ENCODE assay signal across 24 cellular contexts in genomic region chr15:34284937-34285336, GRCh38. TPM values are rescaled to one million over a fixed set of nuclear protein-coding genes. Genes with fewer than 3 reads are reported as not detected.
DNase-seq lines count a peak whose midpoint lies in the region; ATAC-seq lines count a peak whose summit lies in the region.
"Had no signal": no experiment of that assay in that cellular context is flagged by ENCODE, and none has a peak within 500 bp of the region (broad histone marks: within the 10 kb centered on the region; RNA-seq: fewer than 3 reads in every experiment).

No MANE protein-coding gene starts in this region.

- H3K9me3 ChIP-seq in CD4-positive, CD25-positive, alpha-beta regulatory T cell (ENCODE audit: control insufficient read depth in 2 of 2, low read length in 2 of 2) = no peaks in the 10 kb centered on the region
- no peaks in the 10 kb centered on the region for H3K9me3 ChIP-seq in CD4-positive, alpha-beta memory T cell (ENCODE audit: control insufficient read depth in 1 of 2, low read length in 2 of 2)
- H3K9me3 ChIP-seq: SJSA1, stomach, upper lobe of left lung had no signal

- H3K4me1 Mint-ChIP-seq in CD4-positive, CD25-positive, alpha-beta regulatory T cell = peaks cover 28 to 66% (median 39%) of the 10 kb centered on the region in 4 donors
- H3K4me1 Mint-ChIP-seq in CD4-positive, alpha-beta memory T cell = peaks cover 11 to 23% (median 15%) of the 10 kb centered on the region in 4 donors
- H3K4me1 Mint-ChIP-seq in activated T-helper 17 cell treated with anti-CD3 and anti-CD28 coated beads, Interleukin-2, amount 50 U/mL, for 72 hours = peaks cover 6% of the 10 kb centered on the region
- peaks cover 23 to 54% (median 31%) of the 10 kb centered on the region in 4 donors for H3K4me1 Mint-ChIP-seq in naive thymus-derived CD8-positive, alpha-beta T cell
- H3K4me1 Mint-ChIP-seq: brain, endodermal cell, nephron progenitor cell had no signal

- H3K9me3 Mint-ChIP-seq in CD4-positive, CD25-positive, alpha-beta regulatory T cell = peaks cover 0 to 6% (median 0%) of the 10 kb centered on the region in 7 donors
- H3K9me3 Mint-ChIP-seq in CD4-positive, alpha-beta memory T cell = peaks cover 0 to 7% (median under 1%) of the 10 kb centered on the region in 8 donors
- H3K9me3 Mint-ChIP-seq in activated T-helper 17 cell treated with anti-CD3 and anti-CD28 coated beads, Interleukin-2, amount 50 U/mL, for 72 hours = peaks cover 6% of the 10 kb centered on the region
- H3K9me3 Mint-ChIP-seq in naive thymus-derived CD8-positive, alpha-beta T cell = peaks cover 0 to 11% (median 0%) of the 10 kb centered on the region in 9 donors

- H3K4me1 ChIP-seq in CD4-positive, CD25-positive, alpha-beta regulatory T cell (ENCODE audit: control insufficient read depth, insufficient read depth, low read length, poor library complexity, severe bottlenecking) = no peaks in the 10 kb centered on the region
- H3K4me1 ChIP-seq in CD4-positive, alpha-beta memory T cell (ENCODE audit: insufficient read depth, low read length) = peaks cover 6% of the 10 kb centered on the region
- H3K4me1 ChIP-seq: SJSA1, upper lobe of left lung had no signal

- CTCF ChIA-PET in CD4-positive, alpha-beta memory T cell (lab: Charles Lee; ENCODE audit: partially characterized antibody) = no interaction called here

- H3K4me3 ChIP-seq in CD4-positive, CD25-positive, alpha-beta regulatory T cell (ENCODE audit: low read depth, low read length) = peak overlapping the region; percentile 46
- no peak overlapping the region for H3K4me3 ChIP-seq in CD4-positive, alpha-beta memory T cell (ENCODE audit: low read length in 2 of 2)
- H3K4me3 ChIP-seq: SJSA1, stomach, upper lobe of left lung had no signal

- intact Hi-C loops in CD4-positive, alpha-beta memory T cell (cut with micrococcal nuclease) = no loop called here

- peak in 1 of 3 donors; percentile 23 for DNase-seq in CD4-positive, CD25-positive, alpha-beta regulatory T cell
- no peak for DNase-seq in CD4-positive, alpha-beta memory T cell
- DNase-seq in naive thymus-derived CD8-positive, alpha-beta T cell = no peak
- no peak for DNase-seq in C1 segment of cervical spinal cord (lab: John Stamatoyannopoulos, UW)
- DNase-seq: activated CD4-positive, CD25-positive, alpha-beta regulatory T cell; activated CD8-positive, alpha-beta memory T cell treated with anti-CD3 and anti-CD28 coated beads, Interleukin-2, amount 50 U/mL, for 4 hours; Calu3; endodermal cell; left colon; nephron progenitor cell; stimulated activated CD4-positive, alpha-beta T cell treated with anti-CD3 and anti-CD28 coated beads, Interleukin-1b, Interleukin-23, amount 100 ng/mL, for 48 hours; stomach; upper lobe of left lung had no signal

- POLR2A ChIA-PET in CD4-positive, alpha-beta memory T cell (lab: Charles Lee; ENCODE audit: partially characterized antibody) = interaction anchor here (0.8 kb wide), 1 partner anchor 10 kb away, joined by 3 read pairs; no protein-coding TSS in a partner anchor
- POLR2A ChIA-PET in naive thymus-derived CD8-positive, alpha-beta T cell (lab: Charles Lee) = no interaction called here

- H3K27me3 Mint-ChIP-seq in CD4-positive, CD25-positive, alpha-beta regulatory T cell = no peaks in the 10 kb centered on the region
- no peaks in the 10 kb centered on the region for H3K27me3 Mint-ChIP-seq in CD4-positive, alpha-beta memory T cell
- H3K27me3 Mint-ChIP-seq in activated T-helper 17 cell treated with anti-CD3 and anti-CD28 coated beads, Interleukin-2, amount 50 U/mL, for 72 hours = no peaks in the 10 kb centered on the region
- H3K27me3 Mint-ChIP-seq in naive thymus-derived CD8-positive, alpha-beta T cell = no peaks in the 10 kb centered on the region
- H3K27me3 Mint-ChIP-seq: brain had no signal

- H3K27ac Mint-ChIP-seq in CD4-positive, CD25-positive, alpha-beta regulatory T cell = peak overlapping the region; percentile 21 to 65 (median 45)
- peak overlapping the region; percentile 8 to 80 (median 37) for H3K27ac Mint-ChIP-seq in CD4-positive, alpha-beta memory T cell
- peak overlapping the region; percentile 22 for H3K27ac Mint-ChIP-seq in activated T-helper 17 cell treated with anti-CD3 and anti-CD28 coated beads, Interleukin-2, amount 50 U/mL, for 72 hours
- peak overlapping the region; percentile 27 to 85 (median 66) for H3K27ac Mint-ChIP-seq in naive thymus-derived CD8-positive, alpha-beta T cell
- H3K27ac Mint-ChIP-seq: brain, endodermal cell, nephron progenitor cell had no signal

- H3K36me3 Mint-ChIP-seq in CD4-positive, CD25-positive, alpha-beta regulatory T cell = peaks cover 23% of the 10 kb centered on the region
- H3K36me3 Mint-ChIP-seq in CD4-positive, alpha-beta memory T cell = peaks cover 7 to 12% of the 10 kb centered on the region in 2 donors
- H3K36me3 Mint-ChIP-seq in activated T-helper 17 cell treated with anti-CD3 and anti-CD28 coated beads, Interleukin-2, amount 50 U/mL, for 72 hours (ENCODE audit: low read depth) = no peaks in the 10 kb centered on the region
- H3K36me3 Mint-ChIP-seq in naive thymus-derived CD8-positive, alpha-beta T cell = peaks cover 0 to 20% (median 14%) of the 10 kb centered on the region in 3 donors

- peak overlapping the region in 2 of 4 donors; percentile 2 to 3 for H3K4me3 Mint-ChIP-seq in CD4-positive, CD25-positive, alpha-beta regulatory T cell
- peak overlapping the region in 4 of 8 donors; percentile 4 to 38 (median 22) for H3K4me3 Mint-ChIP-seq in CD4-positive, alpha-beta memory T cell
- peak overlapping the region; percentile 19 for H3K4me3 Mint-ChIP-seq in activated T-helper 17 cell treated with anti-CD3 and anti-CD28 coated beads, Interleukin-2, amount 50 U/mL, for 72 hours
- peak overlapping the region in 6 of 10 donors; percentile 1 to 39 (median 11) for H3K4me3 Mint-ChIP-seq in naive thymus-derived CD8-positive, alpha-beta T cell
- H3K4me3 Mint-ChIP-seq: brain, endodermal cell, nephron progenitor cell had no signal

- ATAC-seq in CD4-positive, CD25-positive, alpha-beta regulatory T cell (ENCODE audit: low read depth in 2 of 2) = no peak
- no peak for ATAC-seq in activated T-helper 17 cell treated with anti-CD3 and anti-CD28 coated beads, Interleukin-2, amount 50 U/mL, for 72 hours (replicated peaks)
- no peak for ATAC-seq in naive thymus-derived CD8-positive, alpha-beta T cell
- ATAC-seq in GM19035 (IDR thresholded peaks at IDR 0.05; ENCODE audit: unreplicated experiment) (no peak), HG02938 (IDR thresholded peaks at IDR 0.05; ENCODE audit: unreplicated experiment) (no peak)
- ATAC-seq: left colon had no signal

- peak overlapping the region; percentile 34 for H3K27ac ChIP-seq in CD4-positive, CD25-positive, alpha-beta regulatory T cell (ENCODE audit: insufficient read depth, low read length, poor library complexity, severe bottlenecking)
- H3K27ac ChIP-seq in CD4-positive, alpha-beta memory T cell (ENCODE audit: low read depth, low read length) = no peak overlapping the region
- H3K27ac ChIP-seq: SJSA1, upper lobe of left lung had no signal

- H3K27me3 ChIP-seq in CD4-positive, CD25-positive, alpha-beta regulatory T cell (ENCODE audit: control insufficient read depth, insufficient read depth, low read length) = no peaks in the 10 kb centered on the region
- H3K27me3 ChIP-seq in CD4-positive, alpha-beta memory T cell (ENCODE audit: insufficient read depth, low read length) = no peaks in the 10 kb centered on the region
- H3K27me3 ChIP-seq: SJSA1, stomach, upper lobe of left lung had no signal

- peaks cover 7% of the 10 kb centered on the region for H3K36me3 ChIP-seq in CD4-positive, CD25-positive, alpha-beta regulatory T cell (ENCODE audit: control insufficient read depth, insufficient read depth, low read length)
- no peaks in the 10 kb centered on the region for H3K36me3 ChIP-seq in CD4-positive, alpha-beta memory T cell (ENCODE audit: insufficient read depth, low read length)
- H3K36me3 ChIP-seq: SJSA1, stomach, upper lobe of left lung had no signal

RNA-seq across cellular contexts. Expression of gene SLC12A6, which starts 52.6 kb away (rescaled TPM):
- 150 TPM for total RNA-seq in CD4-positive, CD25-positive, alpha-beta regulatory T cell
- 10 to 100 TPM; 14.1 to 18.5 (median 14.5) TPM for polyA plus RNA-seq in CD4-positive, CD25-positive, alpha-beta regulatory T cell
- total RNA-seq in CD4-positive, alpha-beta memory T cell = 10 to 100 TPM; 71.3 to 72.0 TPM
- 1 to 10 TPM; 1.8 to 8.1 TPM for polyA plus RNA-seq in CD4-positive, alpha-beta memory T cell
- 10 to 100 TPM; 25.2 to 33.6 TPM for total RNA-seq in activated T-helper 17 cell treated with anti-CD3 and anti-CD28 coated beads, Interleukin-2, amount 50 U/mL, for 72 hours
- 100 to 1,000 TPM; 130 to 138 TPM for total RNA-seq in naive thymus-derived CD8-positive, alpha-beta T cell
- 10 to 100 TPM in 1 of 3 donors, 1 to 10 TPM in 2; 4.0 to 13.3 (median 7.3) TPM for polyA plus RNA-seq in naive thymus-derived CD8-positive, alpha-beta T cell

RNA-seq across cellular contexts. Expression of gene NOP10, which starts 58.0 kb away (rescaled TPM):
- 54.1 TPM for total RNA-seq in CD4-positive, CD25-positive, alpha-beta regulatory T cell
- 100 to 1,000 TPM; 421 to 504 (median 464) TPM for polyA plus RNA-seq in CD4-positive, CD25-positive, alpha-beta regulatory T cell
- total RNA-seq in CD4-positive, alpha-beta memory T cell = 10 to 100 TPM; 73.5 to 77.2 TPM
- 100 to 1,000 TPM; 298 to 318 TPM for polyA plus RNA-seq in CD4-positive, alpha-beta memory T cell
- 100 to 1,000 TPM; 150 to 210 TPM for total RNA-seq in activated T-helper 17 cell treated with anti-CD3 and anti-CD28 coated beads, Interleukin-2, amount 50 U/mL, for 72 hours
- total RNA-seq in naive thymus-derived CD8-positive, alpha-beta T cell = 10 to 100 TPM; 61.7 to 64.4 TPM
- 100 to 1,000 TPM; 239 to 320 (median 257) TPM for polyA plus RNA-seq in naive thymus-derived CD8-positive, alpha-beta T cell

RNA-seq across cellular contexts. Expression of gene NUTM1, which starts 58.2 kb away (rescaled TPM):
- not detected for total RNA-seq in CD4-positive, CD25-positive, alpha-beta regulatory T cell
- not detected for polyA plus RNA-seq in CD4-positive, CD25-positive, alpha-beta regulatory T cell
- total RNA-seq in CD4-positive, alpha-beta memory T cell = not detected
- not detected for polyA plus RNA-seq in CD4-positive, alpha-beta memory T cell
- not detected for total RNA-seq in activated T-helper 17 cell treated with anti-CD3 and anti-CD28 coated beads, Interleukin-2, amount 50 U/mL, for 72 hours
- not detected for total RNA-seq in naive thymus-derived CD8-positive, alpha-beta T cell
- not detected for polyA plus RNA-seq in naive thymus-derived CD8-positive, alpha-beta T cell
- total RNA-seq: Calu3, fibroblast of lung, glomerular endothelial cell, left colon, M059J, mesenteric fat pad, NCI-H460, posterior vena cava, SJSA1, stomach, upper lobe of left lung had no signal
- polyA plus RNA-seq: fibroblast of lung had no signal
